20 cellular contexts compared by ENCODE assay signal in genomic region chr16:23107878-23108277, GRCh38. TPM values are rescaled to one million over a fixed set of nuclear protein-coding genes. Genes with fewer than 3 reads are reported as not detected.
DNase-seq lines count a peak whose midpoint lies in the region; ATAC-seq, FAIRE-seq and TF ChIP-seq lines count a peak whose summit lies in the region.
"Had no signal": no experiment of that assay in that cellular context is flagged by ENCODE, and none has a peak within 500 bp of the region (broad histone marks: within the 10 kb centered on the region; RNA-seq: fewer than 3 reads in every experiment).

No MANE protein-coding gene starts in this region.

- no peak overlapping the region for H3K18ac ChIP-seq in H9 (ENCODE audit: insufficient read length, low read depth, low read length)

- no peak overlapping the region for H3K23ac ChIP-seq in H9 (ENCODE audit: insufficient read length, low read depth, low read length)

- peaks cover 6% of the 10 kb centered on the region for H3K36me3 Mint-ChIP-seq in astrocyte (ENCODE audit: low read depth, unreplicated experiment)
- peaks cover 6 to 37% (median 17%) of the 10 kb centered on the region in 3 experiments; a peak in 6 of 7 replicates for H3K36me3 Mint-ChIP-seq in H9 (ENCODE audit: insufficient read depth in 1 of 3, low read depth in 3 of 3)

- no peak overlapping the region for H3K4me3 ChIP-seq in AG10803 (ENCODE audit: low read length)
- no peak overlapping the region for H3K4me3 ChIP-seq in astrocyte (ENCODE audit: insufficient read depth, low read depth, low read length)
- no peak overlapping the region for H3K4me3 ChIP-seq in esophagus muscularis mucosa
- H3K4me3 ChIP-seq: A549, SJCRH30 had no signal

- peaks cover 2% of the 10 kb centered on the region for H3K4me1 Mint-ChIP-seq in astrocyte (ENCODE audit: low read depth, unreplicated experiment)
- H3K4me1 Mint-ChIP-seq in H9: peaks cover 14 to 16% of the 10 kb centered on the region in 2 experiments

- no peak overlapping the region for H2BK15ac ChIP-seq in H9 (ENCODE audit: low read depth, low read length)

- no peaks in the 10 kb centered on the region for H3K4me1 ChIP-seq in astrocyte (ENCODE audit: insufficient read depth, low read length)
- peaks cover 5 to 70% (median 38%) of the 10 kb centered on the region in 4 donors for H3K4me1 ChIP-seq in esophagus muscularis mucosa
- H3K4me1 ChIP-seq in H9 (ENCODE audit: insufficient read depth, low read length): no peaks in the 10 kb centered on the region; the same call in 1 of the 2 replicates
- H3K4me1 ChIP-seq: SJCRH30 had no signal

- ATAC-seq in HG03520 (IDR thresholded peaks at IDR 0.05; ENCODE audit: unreplicated experiment) (no peak), HG03280 (IDR thresholded peaks at IDR 0.05; ENCODE audit: unreplicated experiment) (no peak)
- ATAC-seq: A549 had no signal

- H3K4me3 Mint-ChIP-seq in astrocyte (ENCODE audit: unreplicated experiment): no peak overlapping the region
- H3K4me3 Mint-ChIP-seq in H9: no peak overlapping the region

- H3K9me3 Mint-ChIP-seq in astrocyte (ENCODE audit: unreplicated experiment) (no peaks in the 10 kb centered on the region), H9 (peaks cover 3% of the 10 kb centered on the region in 2 experiments; a peak in 3 of 5 replicates)

- no peak overlapping the region for H3K27ac ChIP-seq in astrocyte (ENCODE audit: low read depth, low read length)
- peak overlapping the region in 3 of 4 donors; percentile 70 to 74 (median 72) for H3K27ac ChIP-seq in esophagus muscularis mucosa (replicated peaks in 1 of 4)
- no peak overlapping the region for H3K27ac ChIP-seq in H9 (ENCODE audit: insufficient read length, low read depth, low read length)
- H3K27ac ChIP-seq: A549, SJCRH30 had no signal

- H3K9ac ChIP-seq in astrocyte (ENCODE audit: low read length): no peak overlapping the region
- no peak overlapping the region for H3K9ac ChIP-seq in H9 (ENCODE audit: extremely low read depth, insufficient read length, low read length)

- H2BK120ac ChIP-seq in H9 (ENCODE audit: low read depth, low read length, poor library complexity, severe bottlenecking): no peak overlapping the region

- no peak for FAIRE-seq in astrocyte (lab: Jason Lieb, UNC)
- FAIRE-seq: A549, G401.6, H1, HTR-8/SVneo had no signal

- peaks cover 21% of the 10 kb centered on the region for H4K20me1 ChIP-seq in astrocyte (ENCODE audit: insufficient read depth, low read length)
- no peaks in the 10 kb centered on the region for H4K20me1 ChIP-seq in H9 (ENCODE audit: control insufficient read depth, insufficient read depth, insufficient read length)

- peaks cover 28% of the 10 kb centered on the region for H3K79me2 ChIP-seq in astrocyte (ENCODE audit: insufficient read depth, low read length)
- H3K79me2 ChIP-seq in H9 (ENCODE audit: insufficient read depth, low read length): no peaks in the 10 kb centered on the region; the same call in 1 of the 2 replicates

- no peak overlapping the region for H3T11ph ChIP-seq in H9 (ENCODE audit: low read length)

- no peak overlapping the region for H2BK12ac ChIP-seq in H9 (ENCODE audit: insufficient read length, low read depth, low read length)

- intact Hi-C loops in esophagus muscularis mucosa (cut with DNase I): no loop called here

- TF ChIP-seq EP300 in esophagus muscularis mucosa (IDR thresholded peaks at IDR 0.05): no peak

- peak; percentile 18 for DNase-seq in AG10803 (ENCODE audit: low read depth)
- DNase-seq in astrocyte (ENCODE audit: low read depth): peak; percentile 25
- no peak for DNase-seq in esophagus muscularis mucosa (ENCODE audit: extremely low spot score)
- DNase-seq in kidney glomerular epithelial cell (lab: John Stamatoyannopoulos, UW): peak; percentile 42
- no peak for DNase-seq in H9
- no peak for DNase-seq in HPDE6-E6E7 (ENCODE audit: extremely low spot score)
- DNase-seq: C1 segment of cervical spinal cord, DND-41, NCI-H1417, NCI-H187 treated with DMSO at 0.1 percent for 48 hours, NCI-H446 treated with DMSO at 0.1 percent for 48 hours, NCI-H774, RPMI8226, SJCRH30 had no signal

- peaks cover 6% of the 10 kb centered on the region for H3K36me3 ChIP-seq in astrocyte (ENCODE audit: insufficient read depth, low read length)
- H3K36me3 ChIP-seq in esophagus muscularis mucosa: peaks cover 0 to 36% (median 16%) of the 10 kb centered on the region in 4 donors
- H3K36me3 ChIP-seq: SJCRH30 had no signal

- TF ChIP-seq POLR2A in esophagus muscularis mucosa (IDR thresholded peaks at IDR 0.05; ENCODE audit: low read depth): no peak

- H2BK20ac ChIP-seq in H9 (ENCODE audit: low read depth, low read length, poor library complexity, severe bottlenecking): no peak overlapping the region

- no peaks in the 10 kb centered on the region for H3K27me3 ChIP-seq in astrocyte (ENCODE audit: insufficient read depth, low read length)
- H3K27me3 ChIP-seq in esophagus muscularis mucosa: no peaks in the 10 kb centered on the region
- H3K27me3 ChIP-seq in H9 (ENCODE audit: insufficient read depth, low read length): no peaks in the 10 kb centered on the region
- H3K27me3 ChIP-seq: SJCRH30 had no signal

- H3K14ac ChIP-seq in H9 (ENCODE audit: insufficient read depth, low read length): no peak overlapping the region

- H3K4ac ChIP-seq in H9 (ENCODE audit: low read depth, low read length): no peak overlapping the region

- peaks cover 3% of the 10 kb centered on the region for H3K79me1 ChIP-seq in H9 (ENCODE audit: insufficient read depth, low read depth, low read length, poor library complexity, severe bottlenecking)

- 37% methylated on average over 5 of the region's 5 CpGs for WGBS in esophagus muscularis mucosa
- no CpG with 5 or more reads among the region's 5 CpGs for WGBS in H9 (ENCODE audit: extremely low coverage, insufficient read length, low lambda C conversion rate)

- no peak overlapping the region for H4K8ac ChIP-seq in H9 (replicated peaks; ENCODE audit: insufficient read length, low read depth, low read length)

- H2AK5ac ChIP-seq in H9 (ENCODE audit: insufficient read length, low read length): no peak overlapping the region

- no peak overlapping the region for H3K56ac ChIP-seq in H9 (ENCODE audit: insufficient read length, low read depth, low read length)

- no peak overlapping the region for H2AFZ ChIP-seq in astrocyte (ENCODE audit: low read depth, low read length)
- H2AFZ ChIP-seq in H9 (ENCODE audit: low read length): no peak overlapping the region

- H3K23me2 ChIP-seq in H9 (ENCODE audit: insufficient read length, low read depth, low read length, poor library complexity, severe bottlenecking): no peaks in the 10 kb centered on the region

- TF ChIP-seq CTCF in AG10803 (conservative IDR thresholded peaks at IDR 0.05; ENCODE audit: low read length): no peak
- no peak for TF ChIP-seq CTCF in astrocyte (IDR thresholded peaks at IDR 0.05; ENCODE audit: insufficient read depth, low read depth, low read length)
- TF ChIP-seq CTCF in esophagus muscularis mucosa (IDR thresholded peaks at IDR 0.05): no peak
- no peak for TF ChIP-seq CTCF in H9 (conservative IDR thresholded peaks at IDR 0.05)

- H2BK5ac ChIP-seq in H9 (ENCODE audit: insufficient read length, low read length): no peak overlapping the region

- no peak overlapping the region for H3K27ac Mint-ChIP-seq in astrocyte (ENCODE audit: unreplicated experiment)
- no peak overlapping the region; a peak in 1 of 7 replicates for H3K27ac Mint-ChIP-seq in H9

- H3K4me2 ChIP-seq in astrocyte (ENCODE audit: low read length): no peak overlapping the region
- H3K4me2 ChIP-seq in H9 (ENCODE audit: insufficient read depth, insufficient read length, low read length): no peak overlapping the region
- H3K4me2 ChIP-seq: A549 had no signal

- no peak overlapping the region for H4K91ac ChIP-seq in H9 (ENCODE audit: insufficient read length, low read depth, low read length)

- H4K5ac ChIP-seq in H9 (ENCODE audit: insufficient read length, low read depth, low read length): no peak overlapping the region

- H3K27me3 Mint-ChIP-seq in astrocyte (ENCODE audit: low read depth, unreplicated experiment) (no peaks in the 10 kb centered on the region), H9 (ENCODE audit: low read depth) (no peaks in the 10 kb centered on the region; the same call in 1 of the 2 replicates)

- H3K9me3 ChIP-seq in astrocyte (ENCODE audit: insufficient read depth, low read depth, low read length) (no peaks in the 10 kb centered on the region), esophagus muscularis mucosa (no peaks in the 10 kb centered on the region), H9 (ENCODE audit: control insufficient read depth, low read depth, low read length) (no peaks in the 10 kb centered on the region)
- H3K9me3 ChIP-seq: SJCRH30 had no signal

RNA-seq across cellular contexts. Expression of gene USP31, which starts 41.4 kb away (rescaled TPM):
- total RNA-seq in astrocyte: 7.5 and 9.4 TPM in 2 replicates
- total RNA-seq in esophagus muscularis mucosa: 10 to 100 TPM; 18.9 to 29.1 (median 23.3) TPM
- 14.5 and 16.1 TPM in 2 replicates for total RNA-seq in H9 (2021)

Comparison
In these comparisons a context has a peak if more than half of its experiments do, and no peak if none do; other contexts are left out.
1. DNase-seq: peak in AG10803 (single experiment), astrocyte (single experiment) and kidney glomerular epithelial cell (single experiment); none in esophagus muscularis mucosa (single experiment), H9 (single experiment) and HPDE6-E6E7 (single experiment).
2. H3K27ac ChIP-seq: peak in esophagus muscularis mucosa (3 of 4); none in astrocyte (single experiment) and H9 (single experiment).